22 cellular contexts compared by ENCODE assay signal in genomic region chr9:18359335-18359734, GRCh38.
DNase-seq lines count a peak whose midpoint lies in the region; ATAC-seq and TF ChIP-seq lines count a peak whose summit lies in the region.
"Had no signal": no experiment of that assay in that cellular context is flagged by ENCODE, and none has a peak within 500 bp of the region (broad histone marks: within the 10 kb centered on the region; RNA-seq: fewer than 3 reads in every experiment).

No MANE protein-coding gene starts in this region.

- H3K9me3 ChIP-seq in PC-3 (ENCODE audit: low read length) = no peaks in the 10 kb centered on the region
- H3K9me3 ChIP-seq: pancreas, suprapubic skin had no signal

- H3K4me3 Mint-ChIP-seq in glutamatergic neuron (ENCODE audit: unreplicated experiment) = no peak overlapping the region
- H3K4me3 Mint-ChIP-seq: activated CD4-positive, alpha-beta T cell treated with anti-CD3 and anti-CD28 coated beads, Interleukin-2, amount 10 ng/mL, durations not matched to agents 24 days and 14 days; brain; memory B cell; naive thymus-derived CD8-positive, alpha-beta T cell had no signal

- no peaks in the 10 kb centered on the region for H3K9me2 ChIP-seq in PC-3 (replicated peaks; ENCODE audit: low read length)

- H3F3A ChIP-seq in PC-3 (ENCODE audit: low read length, unreplicated experiment) = no peaks in the 10 kb centered on the region

- no peaks in the 10 kb centered on the region for H3K36me3 Mint-ChIP-seq in glutamatergic neuron (ENCODE audit: unreplicated experiment)
- H3K36me3 Mint-ChIP-seq: brain; memory B cell; naive thymus-derived CD8-positive, alpha-beta T cell had no signal

- no TSS peak for BruUV-seq in PC-3 (replicated peaks; lab: Mats Ljungman, UMichigan)

- H3K4me1 ChIP-seq in PC-3 (ENCODE audit: insufficient read depth, low read length) = no peaks in the 10 kb centered on the region; the same call in 1 of the 2 replicates
- H3K4me1 ChIP-seq: pancreas, suprapubic skin had no signal

- intact Hi-C loops in PC-3 (cut with micrococcal nuclease) = no loop called here

- H3K4me2 ChIP-seq in PC-3 (ENCODE audit: low read length) = no peak overlapping the region

- POLR2A ChIA-PET in PC-3 (lab: Charles Lee; ENCODE audit: unreplicated experiment) = no interaction called here

- ATAC-seq in PC-3 (no peak), HG02938 (IDR thresholded peaks at IDR 0.05; ENCODE audit: unreplicated experiment) (no peak)
- ATAC-seq: naive thymus-derived CD8-positive, alpha-beta T cell; pancreas had no signal

- CTCF ChIA-PET in PC-3 (lab: Charles Lee) = no interaction called here

- H2AFZ ChIP-seq in PC-3 (ENCODE audit: low read length) = no peak overlapping the region

- H3K27me3 ChIP-seq in PC-3 (ENCODE audit: low read length) = no peaks in the 10 kb centered on the region
- H3K27me3 ChIP-seq: BLaER1 treated with 17β-estradiol and CSF1 and Interleukin-3, amounts not matched to agents 10 nM and 100 nM; pancreas; suprapubic skin had no signal

- no peaks in the 10 kb centered on the region for H3K27me3 Mint-ChIP-seq in glutamatergic neuron (ENCODE audit: unreplicated experiment)
- H3K27me3 Mint-ChIP-seq: activated CD4-positive, alpha-beta T cell treated with anti-CD3 and anti-CD28 coated beads, Interleukin-2, amount 10 ng/mL, durations not matched to agents 24 days and 14 days; memory B cell had no signal

- no peaks in the 10 kb centered on the region for H3K9me3 Mint-ChIP-seq in glutamatergic neuron (ENCODE audit: unreplicated experiment)
- H3K9me3 Mint-ChIP-seq: activated CD4-positive, alpha-beta T cell treated with anti-CD3 and anti-CD28 coated beads, Interleukin-2, amount 10 ng/mL, durations not matched to agents 24 days and 14 days; memory B cell; naive thymus-derived CD8-positive, alpha-beta T cell had no signal

- H3K4me3 ChIP-seq in PC-3 (ENCODE audit: low read length) (no peak overlapping the region), epithelial cell of esophagus (ENCODE audit: low read length) (no peak overlapping the region)
- H3K4me3 ChIP-seq: BLaER1 treated with 17β-estradiol and CSF1 and Interleukin-3, amounts not matched to agents 10 nM and 100 nM; pancreas; suprapubic skin had no signal

- H4K20me1 ChIP-seq in PC-3 (ENCODE audit: low read length) = no peaks in the 10 kb centered on the region
- H4K20me1 ChIP-seq: BLaER1 treated with 17β-estradiol and CSF1 and Interleukin-3, amounts not matched to agents 10 nM and 100 nM had no signal

- DNase-seq in ELR (ENCODE audit: low read depth) (peak; percentile 79), PC-3 (peak; percentile 35), epithelial cell of esophagus (ENCODE audit: low read depth) (peak; percentile 12), renal cortical epithelial cell (ENCODE audit: low read depth) (peak; percentile 76), SIG-M5 treated with dmso at 0.1 percent for 504 hours (lab: John Stamatoyannopoulos, UW; ENCODE audit: unreplicated experiment) (no peak), SIG-M5 (lab: John Stamatoyannopoulos, UW) (no peak), glutamatergic neuron (no peak)
- DNase-seq: activated CD4-positive, alpha-beta T cell treated with anti-CD3 and anti-CD28 coated beads, Interleukin-2, amount 10 ng/mL, durations not matched to agents 24 days and 14 days; activated CD8-positive, alpha-beta memory T cell treated with anti-CD3 and anti-CD28 coated beads, Interleukin-2, amount 50 U/mL, for 4 hours; activated naive CD4-positive, alpha-beta T cell treated with Interleukin-2 at 50 U/mL for 16 hours; hippocampal formation; kidney; MM.1S; naive thymus-derived CD8-positive, alpha-beta T cell; NCI-H146; pancreas; stimulated activated CD4-positive, alpha-beta T cell treated with anti-CD3 and anti-CD28 coated beads, Interleukin-4, amount 100 ng/mL, for 24 hours had no signal

- no peaks in the 10 kb centered on the region for H3K4me1 Mint-ChIP-seq in glutamatergic neuron (ENCODE audit: low read depth, unreplicated experiment)
- H3K4me1 Mint-ChIP-seq: activated CD4-positive, alpha-beta T cell treated with anti-CD3 and anti-CD28 coated beads, Interleukin-2, amount 10 ng/mL, durations not matched to agents 24 days and 14 days; memory B cell had no signal

- no peak overlapping the region for H3K27ac ChIP-seq in PC-3 (ENCODE audit: low read length)
- H3K27ac ChIP-seq: pancreas, suprapubic skin had no signal

- no peaks in the 10 kb centered on the region for H3K36me3 ChIP-seq in PC-3 (ENCODE audit: low read depth, low read length)
- H3K36me3 ChIP-seq: BLaER1 treated with 17β-estradiol and CSF1 and Interleukin-3, amounts not matched to agents 10 nM and 100 nM; pancreas; suprapubic skin had no signal

- TF ChIP-seq CTCF in PC-3 (conservative IDR thresholded peaks at IDR 0.05; ENCODE audit: low read depth, low read length) = no peak
- TF ChIP-seq CTCF in epithelial cell of esophagus (IDR thresholded peaks at IDR 0.05; ENCODE audit: insufficient read depth, low read depth, low read length, missing control alignments) = no peak
- TF ChIP-seq CTCF in glutamatergic neuron (IDR thresholded peaks at IDR 0.05; ENCODE audit: partially characterized antibody, unreplicated experiment) = no peak

- H3K27ac Mint-ChIP-seq in glutamatergic neuron (ENCODE audit: unreplicated experiment) = no peak overlapping the region
- H3K27ac Mint-ChIP-seq: activated CD4-positive, alpha-beta T cell treated with anti-CD3 and anti-CD28 coated beads, Interleukin-2, amount 10 ng/mL, durations not matched to agents 24 days and 14 days; brain; memory B cell; naive thymus-derived CD8-positive, alpha-beta T cell had no signal

- no peaks in the 10 kb centered on the region for H3K79me2 ChIP-seq in PC-3 (ENCODE audit: low read length)

- no peak overlapping the region for H3K9ac ChIP-seq in PC-3 (ENCODE audit: low read length)
- H3K9ac ChIP-seq: BLaER1 treated with 17β-estradiol and CSF1 and Interleukin-3, amounts not matched to agents 10 nM and 100 nM had no signal

Comparison
In these comparisons a context has a peak if more than half of its experiments do, and no peak if none do; other contexts are left out.
1. DNase-seq: peak in ELR (single experiment), PC-3 (single experiment), epithelial cell of esophagus (single experiment) and renal cortical epithelial cell (single experiment); none in SIG-M5 treated with dmso at 0.1 percent for 504 hours (single experiment), SIG-M5 (single experiment) and glutamatergic neuron (single experiment).